9 cellular contexts compared by ENCODE assay signal in the genomic region with DNA sequence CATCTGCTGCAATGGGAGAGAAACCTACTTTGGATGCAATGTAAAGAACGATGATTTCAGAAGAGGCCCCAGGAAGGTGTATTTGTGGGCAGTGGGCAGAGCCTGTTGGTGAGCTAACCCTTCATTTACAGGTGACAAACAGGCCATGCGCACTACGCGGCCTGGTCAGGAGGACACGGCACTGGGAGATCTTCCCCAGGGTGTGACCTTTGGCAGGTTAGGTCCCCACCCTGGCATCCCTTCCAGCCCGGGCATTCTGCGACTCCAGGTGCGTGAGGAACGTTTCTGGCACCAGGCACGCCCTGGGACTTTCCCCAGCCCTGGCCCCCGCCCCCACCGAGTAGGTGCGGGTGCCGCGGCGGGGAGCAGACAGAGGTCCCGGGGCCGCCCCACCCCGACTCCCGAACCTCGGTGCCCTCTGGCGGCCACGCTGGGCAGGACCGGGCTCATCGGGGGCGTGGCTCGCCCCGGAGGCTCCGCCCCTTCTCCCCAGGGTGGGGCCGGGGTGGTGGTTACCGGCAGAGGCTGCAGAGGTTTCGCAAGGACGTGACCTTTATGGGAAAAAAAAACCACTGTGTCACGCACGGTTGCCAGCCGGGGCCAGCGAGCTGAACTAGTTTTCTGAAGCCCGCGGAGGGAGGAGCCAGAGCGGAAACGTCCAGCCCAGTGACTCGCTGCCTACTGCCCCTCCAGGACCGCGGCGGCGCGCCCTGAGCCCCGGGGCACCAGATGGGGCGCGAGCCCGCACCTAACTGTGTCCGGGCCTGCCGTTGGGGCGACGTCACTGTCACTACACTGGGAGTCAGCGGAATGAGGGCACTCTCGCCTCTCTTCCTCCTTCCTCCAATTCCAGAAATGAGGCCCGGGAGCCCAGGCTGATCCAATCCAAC. TPM values are rescaled to one million over a fixed set of nuclear protein-coding genes. Genes with fewer than 3 reads are reported as not detected.
DNase-seq lines count a peak whose midpoint lies in the region; ATAC-seq and TF ChIP-seq lines count a peak whose summit lies in the region.
"Had no signal": no experiment of that assay in that cellular context is flagged by ENCODE, and none has a peak within 500 bp of the region (broad histone marks: within the 10 kb centered on the region; RNA-seq: fewer than 3 reads in every experiment).

No MANE protein-coding gene starts in this region.

- H3K4me3 ChIP-seq in Panc1 (ENCODE audit: low read depth in 2 of 2, low read length in 2 of 2), result peak overlapping the region; percentile 38 to 42
- H3K4me3 ChIP-seq in foreskin fibroblast (ENCODE audit: low read depth in 1 of 2, low read length in 2 of 2), result peak overlapping the region; percentile 28 to 46

- ATAC-seq in HG03432 (IDR thresholded peaks at IDR 0.05; ENCODE audit: unreplicated experiment) (peak; percentile 89), Panc1 (peak; percentile 95)

- POLR2A ChIA-PET in Panc1 (lab: Charles Lee), result no interaction called here

- H3K27ac ChIP-seq in Panc1 (ENCODE audit: low read length), result peak overlapping the region; percentile 70

- BruUV-seq in Panc1 (replicated peaks; lab: Mats Ljungman, UMichigan), result no TSS peak

- H3K36me3 ChIP-seq in Panc1 (ENCODE audit: control insufficient read depth, insufficient read depth, low read length), result no peaks in the 10 kb centered on the region

- DNase-seq in CD1c-positive myeloid dendritic cell (ENCODE audit: extremely low spot score), result peak; percentile 93
- peak; percentile 45 for DNase-seq in Panc1 (ENCODE audit: low read depth, low spot score)
- DNase-seq in activated T-helper 9 cell treated with anti-CD3 and anti-CD28 coated beads, Interleukin-2, amount 50 U/mL, for 16 hours (ENCODE audit: low read depth), result peak; percentile 83
- DNase-seq in foreskin fibroblast, result peak; percentile 88 to 91
- peak in 51 of 56 donors; percentile 1 to 73 (median 31) for DNase-seq in nucleus accumbens (lab: John Stamatoyannopoulos, UW)
- peak; percentile 34 for DNase-seq in superior temporal gyrus (ENCODE audit: extremely low spot score)

- CTCF ChIA-PET in Panc1 (lab: Charles Lee), result no interaction called here

- TF ChIP-seq POLR2A in GM19193 (IDR thresholded peaks at IDR 0.05; ENCODE audit: extremely low read depth, insufficient read depth, insufficient read length), result peak; percentile 52

- H3K4me1 ChIP-seq in Panc1 (ENCODE audit: control insufficient read depth, insufficient read depth, low read length), result peaks cover 3% of the 10 kb centered on the region; the same call in 1 of the 2 replicates

- TF ChIP-seq CTCF in Panc1 (IDR thresholded peaks at IDR 0.05) (peak; percentile 84), foreskin fibroblast (IDR thresholded peaks at IDR 0.05; ENCODE audit: low read depth, low read length) (peak; percentile 33)

- in situ Hi-C loops in Panc1 (cut with HindIII; ENCODE audit: low pct_unique_long_range_greater_than_20kb, low sequenced_read_pairs), result no loop called here

- intact Hi-C loops in Panc1 (cut with micrococcal nuclease; ENCODE audit: unreplicated experiment), result loop anchor here (5.0 kb wide), 1 partner anchor 105 kb away; no protein-coding TSS in a partner anchor

- H3K27me3 ChIP-seq in Panc1 (ENCODE audit: control insufficient read depth, insufficient read depth, low read length), result no peaks in the 10 kb centered on the region

- no peaks in the 10 kb centered on the region for H3K9me3 ChIP-seq in Panc1 (ENCODE audit: control insufficient read depth, insufficient read depth, low read depth, low read length)

RNA-seq across cellular contexts. Expression of a gene that starts 5.0 kb away (rescaled TPM):
- total RNA-seq in Panc1 (2021; ENCODE audit: unreplicated experiment), result not detected
- not detected for polyA plus RNA-seq in Panc1 (2012; ENCODE audit: insufficient read length)
- total RNA-seq: subcutaneous adipose tissue had no signal

Comparison
In these comparisons a context has a peak if more than half of its experiments do, and no peak if none do; other contexts are left out.
1. Peak in every context shown above with its lines: DNase-seq, ATAC-seq, H3K4me3 ChIP-seq and H3K27ac ChIP-seq.
2. DNase-seq: peak in every context shown above with its lines; median percentile 93 in CD1c-positive myeloid dendritic cell; 90 in foreskin fibroblast; 83 in activated T-helper 9 cell treated with anti-CD3 and anti-CD28 coated beads, Interleukin-2, amount 50 U/mL, for 16 hours; 45 in Panc1; 34 in superior temporal gyrus; 31 in nucleus accumbens.